Comparison of ENCODE assay signal across 9 cellular contexts in genomic region chr15:73704869-73705645, GRCh38. TPM values are rescaled to one million over a fixed set of nuclear protein-coding genes. Genes with fewer than 3 reads are reported as not detected.
DNase-seq lines count a peak whose midpoint lies in the region; ATAC-seq and TF ChIP-seq lines count a peak whose summit lies in the region.
"Had no signal": no experiment of that assay in that cellular context is flagged by ENCODE, and none has a peak within 500 bp of the region (broad histone marks: within the 10 kb centered on the region; RNA-seq: fewer than 3 reads in every experiment).

No MANE protein-coding gene starts in this region.

- POLR2A ChIA-PET in CD4-positive, alpha-beta T cell (lab: Charles Lee), result no interaction called here
- POLR2A ChIA-PET in PC-3 (lab: Charles Lee; ENCODE audit: unreplicated experiment), result no interaction called here

- no peaks in the 10 kb centered on the region for H3K79me2 ChIP-seq in PC-3 (ENCODE audit: low read length)

- H3K9ac ChIP-seq in PC-3 (ENCODE audit: low read length), result no peak overlapping the region

- H3K9me3 Mint-ChIP-seq in CD4-positive, alpha-beta T cell, result no peaks in the 10 kb centered on the region
- no peaks in the 10 kb centered on the region for H3K9me3 Mint-ChIP-seq in activated T-cell treated with anti-CD3 and anti-CD28 coated beads, Interleukin-2, amount 50 U/mL, for 4 hours
- H3K9me3 Mint-ChIP-seq: stimulated activated naive CD8-positive, alpha-beta T cell treated with anti-CD3 and anti-CD28 coated beads, Interleukin-15, Interleukin-2, amounts not matched to agents 100 ng/mL and 50 ng/mL, for 24 hours had no signal

- no peak overlapping the region for H3K27ac Mint-ChIP-seq in CD4-positive, alpha-beta T cell
- H3K27ac Mint-ChIP-seq: stimulated activated naive CD8-positive, alpha-beta T cell treated with anti-CD3 and anti-CD28 coated beads, Interleukin-15, Interleukin-2, amounts not matched to agents 100 ng/mL and 50 ng/mL, for 24 hours had no signal

- H3K9me3 ChIP-seq in CD4-positive, alpha-beta T cell (ENCODE audit: control insufficient read depth, low read length), result no peaks in the 10 kb centered on the region
- H3K9me3 ChIP-seq in PC-3 (ENCODE audit: low read length), result no peaks in the 10 kb centered on the region

- peaks cover 13% of the 10 kb centered on the region for H3K36me3 ChIP-seq in PC-3 (ENCODE audit: low read depth, low read length)

- peaks cover 2% of the 10 kb centered on the region for H3K27me3 ChIP-seq in CD4-positive, alpha-beta T cell (ENCODE audit: control insufficient read depth, insufficient read depth, low read length)
- H3K27me3 ChIP-seq in PC-3 (ENCODE audit: low read length), result no peaks in the 10 kb centered on the region

- no peaks in the 10 kb centered on the region for H3K9me2 ChIP-seq in PC-3 (replicated peaks; ENCODE audit: low read length)

- H3K27me3 Mint-ChIP-seq in CD4-positive, alpha-beta T cell, result peaks cover 28% of the 10 kb centered on the region
- H3K27me3 Mint-ChIP-seq in activated T-cell treated with anti-CD3 and anti-CD28 coated beads, Interleukin-2, amount 50 U/mL, for 4 hours (ENCODE audit: low read depth), result peaks cover 25% of the 10 kb centered on the region

- peak; percentile 43 to 69 (median 50) for DNase-seq in CD4-positive, alpha-beta T cell
- DNase-seq in PC-3 (peak; percentile 68), fibroblast of villous mesenchyme (ENCODE audit: low read depth) (peak; percentile 50), posterior vena cava (ENCODE audit: low spot score) (peak; percentile 88)
- peak; percentile 57 for DNase-seq in activated T-cell treated with anti-CD3 and anti-CD28 coated beads, Interleukin-2, amount 50 U/mL, for 4 hours

- CTCF ChIA-PET in CD4-positive, alpha-beta T cell (lab: Charles Lee), result interaction anchor here (0.6 to 2.0 kb wide), 8 partner anchors 22 to 464 kb away, joined by 3 to 12 read pairs (median 4); no protein-coding TSS in a partner anchor
- CTCF ChIA-PET in PC-3 (lab: Charles Lee), result interaction anchor here (0.5 to 1.7 kb wide), 4 partner anchors 10 to 69 kb away, joined by 3 to 9 read pairs (median 4); no protein-coding TSS in a partner anchor

- H3K4me1 Mint-ChIP-seq in CD4-positive, alpha-beta T cell (ENCODE audit: low read depth), result peaks cover 7% of the 10 kb centered on the region
- peaks cover 2% of the 10 kb centered on the region for H3K4me1 Mint-ChIP-seq in activated T-cell treated with anti-CD3 and anti-CD28 coated beads, Interleukin-2, amount 50 U/mL, for 4 hours (ENCODE audit: low read depth)

- ATAC-seq in CD4-positive, alpha-beta T cell (ENCODE audit: poor library complexity), result peak; percentile 78
- ATAC-seq in HG02623 (IDR thresholded peaks at IDR 0.05; ENCODE audit: unreplicated experiment), result peak; percentile 47
- peak; percentile 85 for ATAC-seq in PC-3
- peak; percentile 71 to 76 for ATAC-seq in activated T-cell treated with anti-CD3 and anti-CD28 coated beads, Interleukin-2, amount 50 U/mL, for 4 hours
- no peak for ATAC-seq in HG03378 (IDR thresholded peaks at IDR 0.05; ENCODE audit: unreplicated experiment)
- no peak for ATAC-seq in HG03175 (IDR thresholded peaks at IDR 0.05; ENCODE audit: unreplicated experiment)

- H3K4me2 ChIP-seq in PC-3 (ENCODE audit: low read length), result no peak overlapping the region

- H3K27ac ChIP-seq in CD4-positive, alpha-beta T cell (ENCODE audit: low read depth, low read length), result no peak overlapping the region
- no peak overlapping the region for H3K27ac ChIP-seq in PC-3 (ENCODE audit: low read length)

- no TSS peak for BruUV-seq in PC-3 (replicated peaks; lab: Mats Ljungman, UMichigan)

- H3K4me3 ChIP-seq in PC-3 (ENCODE audit: low read length) (no peak overlapping the region), fibroblast of villous mesenchyme (ENCODE audit: low read depth, low read length) (no peak overlapping the region)

- no peak overlapping the region for H2AFZ ChIP-seq in PC-3 (ENCODE audit: low read length)

- no peaks in the 10 kb centered on the region for H3K36me3 Mint-ChIP-seq in CD4-positive, alpha-beta T cell (ENCODE audit: low read depth)
- H3K36me3 Mint-ChIP-seq in activated T-cell treated with anti-CD3 and anti-CD28 coated beads, Interleukin-2, amount 50 U/mL, for 4 hours (ENCODE audit: insufficient read depth), result no peaks in the 10 kb centered on the region

- H3K4me1 ChIP-seq in PC-3 (ENCODE audit: insufficient read depth, low read length), result no peaks in the 10 kb centered on the region

- intact Hi-C loops in CD4-positive, alpha-beta T cell (cut with DNase I, micrococcal nuclease), result loop anchor here (1.0 to 5.0 kb wide), 2 partner anchors 28 to 143 kb away; no protein-coding TSS in a partner anchor
- intact Hi-C loops in PC-3 (cut with micrococcal nuclease) (no loop called here), posterior vena cava (cut with DNase I) (loop anchor here in 1 of 2 donors (5.0 kb wide), 1 partner anchor 68 kb away; no protein-coding TSS in a partner anchor)

- H4K20me1 ChIP-seq in PC-3 (ENCODE audit: low read length), result no peaks in the 10 kb centered on the region

- H3K4me3 Mint-ChIP-seq in CD4-positive, alpha-beta T cell, result no peak overlapping the region
- no peak overlapping the region for H3K4me3 Mint-ChIP-seq in activated T-cell treated with anti-CD3 and anti-CD28 coated beads, Interleukin-2, amount 50 U/mL, for 4 hours
- H3K4me3 Mint-ChIP-seq: stimulated activated naive CD8-positive, alpha-beta T cell treated with anti-CD3 and anti-CD28 coated beads, Interleukin-15, Interleukin-2, amounts not matched to agents 100 ng/mL and 50 ng/mL, for 24 hours had no signal

- no peaks in the 10 kb centered on the region for H3F3A ChIP-seq in PC-3 (ENCODE audit: low read length, unreplicated experiment)

- peak; percentile 72 for TF ChIP-seq CTCF in CD4-positive, alpha-beta T cell (IDR thresholded peaks at IDR 0.05)
- TF ChIP-seq CTCF in PC-3 (conservative IDR thresholded peaks at IDR 0.05; ENCODE audit: low read depth, low read length) (peak; percentile 87), fibroblast of villous mesenchyme (IDR thresholded peaks at IDR 0.05; ENCODE audit: insufficient read depth, low read depth, low read length) (peak; percentile 80)

RNA-seq across cellular contexts. Expression of gene CD276, which starts 20.9 kb away (rescaled TPM):
- total RNA-seq in CD4-positive, alpha-beta T cell, result not detected
- total RNA-seq in PC-3 (2014; rRNA removed), result 85.3 and 85.6 TPM in 2 replicates
- total RNA-seq in activated T-cell treated with anti-CD3 and anti-CD28 coated beads, Interleukin-2, amount 50 U/mL, for 4 hours, result 1 to 10 TPM; 2.6 to 4.1 (median 3.1) TPM
- total RNA-seq in fibroblast of villous mesenchyme, result 81.2 and 93.4 TPM in 2 replicates
- total RNA-seq in posterior vena cava, result 100 to 1,000 TPM in 1 of 2 donors, 10 to 100 TPM in 1; 84.1 to 137 TPM

RNA-seq across cellular contexts. Expression of gene INSYN1, which starts 48.1 kb away (rescaled TPM):
- total RNA-seq in CD4-positive, alpha-beta T cell, result not detected
- total RNA-seq in PC-3 (2014; rRNA removed), result not detected in 2 replicates
- total RNA-seq in activated T-cell treated with anti-CD3 and anti-CD28 coated beads, Interleukin-2, amount 50 U/mL, for 4 hours, result not detected
- total RNA-seq in fibroblast of villous mesenchyme, result under 0.01 and 0.64 TPM in 2 replicates
- 10 to 100 TPM; 12.8 to 13.8 TPM for total RNA-seq in posterior vena cava

Comparison
In these comparisons a context has a peak if more than half of its experiments do, and no peak if none do; other contexts are left out.
1. ATAC-seq: peak in CD4-positive, alpha-beta T cell (single experiment), HG02623 (single experiment), PC-3 (single experiment) and activated T-cell treated with anti-CD3 and anti-CD28 coated beads, Interleukin-2, amount 50 U/mL, for 4 hours (2 of 2); none in HG03378 (single experiment) and HG03175 (single experiment).
2. RNA of gene CD276, which starts 20.9 kb away (total RNA-seq): 84.1 to 137 TPM in posterior vena cava, 85.3 to 85.6 TPM in PC-3 and 81.2 to 93.4 TPM in fibroblast of villous mesenchyme; 2.6 to 4.1 TPM in activated T-cell treated with anti-CD3 and anti-CD28 coated beads, Interleukin-2, amount 50 U/mL, for 4 hours and not detected in CD4-positive, alpha-beta T cell; every median in the first group is over 10 times any median in the second.
3. Peak in every context shown above with its lines, with median percentiles within 50 percentile points of each other: DNase-seq and CTCF ChIP-seq.